Comparison of ENCODE assay signal across 13 cellular contexts in genomic region chr16:11225677-11226549, GRCh38. TPM values are rescaled to one million over a fixed set of nuclear protein-coding genes. Genes with fewer than 3 reads are reported as not detected.
A peak's percentile ranks its signal among the peaks of the same experiment; 100 is the strongest.
DNase-seq lines count a peak whose midpoint lies in the region; ATAC-seq and TF ChIP-seq lines count a peak whose summit lies in the region.
"Had no signal": no experiment of that assay in that cellular context is flagged by ENCODE, and none has a peak within 500 bp of the region (broad histone marks: within the 10 kb centered on the region; RNA-seq: fewer than 3 reads in every experiment).

No MANE protein-coding gene starts in this region.

- peaks cover 62% of the 10 kb centered on the region for H3K4me1 Mint-ChIP-seq in activated T-cell treated with anti-CD3 and anti-CD28 coated beads, Interleukin-2, amount 50 U/mL, for 4 hours (ENCODE audit: low read depth)
- peaks cover 47% of the 10 kb centered on the region for H3K4me1 Mint-ChIP-seq in stimulated activated memory B cell treated with anti-CD40 and anti-IgM and Interleukin-4, amounts not matched to agents 10 μg/mL and 1 μg/mL and 100 μg/mL, for 72 hours

- H3K79me1 ChIP-seq in IMR-90 (ENCODE audit: low read depth in 1 of 2, low read length in 2 of 2) = no peaks in the 10 kb centered on the region

- CTCF ChIA-PET in IMR-90 (lab: Yijun Ruan, JAX) = no interaction called here

- ATAC-seq in activated T-cell treated with anti-CD3 and anti-CD28 coated beads, Interleukin-2, amount 50 U/mL, for 4 hours = no peak
- ATAC-seq in IMR-90 (ENCODE audit: low read depth) (no peak), HG02970 (IDR thresholded peaks at IDR 0.05; ENCODE audit: low FRiP score, unreplicated experiment) (no peak)
- ATAC-seq in stimulated activated memory B cell treated with anti-CD40 and anti-IgM and Interleukin-4, amounts not matched to agents 10 μg/mL and 1 μg/mL and 100 μg/mL, for 72 hours = no peak

- no peak overlapping the region for H2BK15ac ChIP-seq in IMR-90 (ENCODE audit: low read depth, low read length)

- H3K36me3 Mint-ChIP-seq in activated T-cell treated with anti-CD3 and anti-CD28 coated beads, Interleukin-2, amount 50 U/mL, for 4 hours (ENCODE audit: insufficient read depth) = no peaks in the 10 kb centered on the region
- no peaks in the 10 kb centered on the region for H3K36me3 Mint-ChIP-seq in stimulated activated memory B cell treated with anti-CD40 and anti-IgM and Interleukin-4, amounts not matched to agents 10 μg/mL and 1 μg/mL and 100 μg/mL, for 72 hours

- no peaks in the 10 kb centered on the region for H3K9me3 Mint-ChIP-seq in activated T-cell treated with anti-CD3 and anti-CD28 coated beads, Interleukin-2, amount 50 U/mL, for 4 hours
- H3K9me3 Mint-ChIP-seq in stimulated activated memory B cell treated with anti-CD40 and anti-IgM and Interleukin-4, amounts not matched to agents 10 μg/mL and 1 μg/mL and 100 μg/mL, for 72 hours = no peaks in the 10 kb centered on the region

- BruUV-seq in IMR-90 (replicated peaks; lab: Mats Ljungman, UMichigan) = no TSS peak

- H4K20me1 ChIP-seq in IMR-90 (ENCODE audit: insufficient read depth, low read length) = no peaks in the 10 kb centered on the region

- DNase-seq in activated T-cell treated with anti-CD3 and anti-CD28 coated beads, Interleukin-2, amount 50 U/mL, for 4 hours = no peak
- DNase-seq in activated T-cell treated with anti-CD3 and anti-CD28 coated beads for 4 hours (no peak), IMR-90 (no peak), adipocyte (ENCODE audit: low read depth) (no peak), retina (no peak), caudate nucleus (lab: John Stamatoyannopoulos, UW) (no peak)
- DNase-seq: SHP77 had no signal

- H3K4me1 ChIP-seq in IMR-90 (ENCODE audit: control insufficient read depth, insufficient read depth, low read length) (0 out of 2 replicates have a peak, but pooled peaks cover 2% of the 10 kb centered on the region), adipocyte (ENCODE audit: control insufficient read depth, insufficient read depth, low read length) (no peaks in the 10 kb centered on the region)

- H3K9me1 ChIP-seq in IMR-90 (ENCODE audit: insufficient read depth, low read length) = no peaks in the 10 kb centered on the region

- H2AK5ac ChIP-seq in IMR-90 (ENCODE audit: low read depth, low read length) = peak overlapping the region; percentile 39; the same call in 1 of the 2 replicates

- intact Hi-C loops in IMR-90 (cut with micrococcal nuclease) = no loop called here

- TF ChIP-seq CTCF in IMR-90 (conservative IDR thresholded peaks at IDR 0.05; ENCODE audit: low read depth, low read length) = no peak

- H3K9ac ChIP-seq in IMR-90 (ENCODE audit: low read depth, low read length) (no peak overlapping the region), adipocyte (ENCODE audit: low read length) (peak overlapping the region; percentile 45)

- H3K4me3 ChIP-seq in IMR-90 (ENCODE audit: insufficient read depth, low read depth, low read length) (no peak overlapping the region), adipocyte (ENCODE audit: low read length) (no peak overlapping the region)

- H3K56ac ChIP-seq in IMR-90 (ENCODE audit: extremely low read depth, insufficient read depth, low read length) = no peak overlapping the region

- H3K4me3 Mint-ChIP-seq in activated T-cell treated with anti-CD3 and anti-CD28 coated beads, Interleukin-2, amount 50 U/mL, for 4 hours = peak overlapping the region; percentile 59
- H3K4me3 Mint-ChIP-seq in stimulated activated memory B cell treated with anti-CD40 and anti-IgM and Interleukin-4, amounts not matched to agents 10 μg/mL and 1 μg/mL and 100 μg/mL, for 72 hours = peak overlapping the region; percentile 57

- H3K27me3 Mint-ChIP-seq in activated T-cell treated with anti-CD3 and anti-CD28 coated beads, Interleukin-2, amount 50 U/mL, for 4 hours (ENCODE audit: low read depth) = no peaks in the 10 kb centered on the region
- H3K27me3 Mint-ChIP-seq in stimulated activated memory B cell treated with anti-CD40 and anti-IgM and Interleukin-4, amounts not matched to agents 10 μg/mL and 1 μg/mL and 100 μg/mL, for 72 hours = no peaks in the 10 kb centered on the region

- H3K14ac ChIP-seq in IMR-90 (replicated peaks; ENCODE audit: low read depth, low read length) = no peak overlapping the region; the same call in 1 of the 2 replicates

- no peak overlapping the region for H2BK5ac ChIP-seq in IMR-90 (ENCODE audit: low read depth, low read length, poor library complexity, severe bottlenecking)

- H2AK9ac ChIP-seq in IMR-90 (replicated peaks; ENCODE audit: low read depth, low read length, poor library complexity) = peak overlapping the region; percentile 55

- no peaks in the 10 kb centered on the region for H3K36me3 ChIP-seq in IMR-90 (ENCODE audit: control insufficient read depth, insufficient read depth, low read length)
- no peaks in the 10 kb centered on the region for H3K36me3 ChIP-seq in adipocyte (ENCODE audit: control insufficient read depth, insufficient read depth, low read length, severe bottlenecking)

- H3K27me3 ChIP-seq in IMR-90 (ENCODE audit: control insufficient read depth, insufficient read depth, low read length) = no peaks in the 10 kb centered on the region; the same call in 1 of the 2 replicates
- H3K27me3 ChIP-seq in adipocyte (replicated peaks; ENCODE audit: control insufficient read depth, insufficient read depth, low read length) = no peaks in the 10 kb centered on the region

- TF ChIP-seq RAD21 in IMR-90 (IDR thresholded peaks at IDR 0.05; ENCODE audit: low read length) = no peak

- H2AFZ ChIP-seq in IMR-90 (replicated peaks; ENCODE audit: low read length, poor library complexity) = peak overlapping the region; percentile 81

- no peak overlapping the region; the same call in 1 of the 2 replicates for H3K4ac ChIP-seq in IMR-90 (ENCODE audit: low read depth, low read length)

- peak overlapping the region; percentile 94 for H3K27ac Mint-ChIP-seq in stimulated activated memory B cell treated with anti-CD40 and anti-IgM and Interleukin-4, amounts not matched to agents 10 μg/mL and 1 μg/mL and 100 μg/mL, for 72 hours

- no peak for TF ChIP-seq POLR2A in IMR-90 (IDR thresholded peaks at IDR 0.05; ENCODE audit: low read depth, low read length)

- no peaks in the 10 kb centered on the region for H3K9me3 ChIP-seq in IMR-90 (ENCODE audit: control insufficient read depth, insufficient read depth, low read length)
- no peaks in the 10 kb centered on the region for H3K9me3 ChIP-seq in adipocyte (ENCODE audit: control insufficient read depth, low read length)

- POLR2A ChIA-PET in IMR-90 (lab: Charles Lee; ENCODE audit: unreplicated experiment) = no interaction called here

- H4K5ac ChIP-seq in IMR-90 (ENCODE audit: low read depth, low read length) = 0 out of 2 replicates have a peak overlapping the region, but pooled peaks have one; percentile 4

- dilution Hi-C loops in IMR-90 (cut with HindIII; ENCODE audit: low sequenced_read_pairs, unreplicated experiment) = no loop called here

- H3K23ac ChIP-seq in IMR-90 (ENCODE audit: low read depth, low read length) = no peak overlapping the region

- 100% methylated on average over 2 of the region's 18 CpGs; no CpG with 5 or more reads in 1 of the 2 experiments for WGBS in IMR-90 (ENCODE audit: extremely low coverage in 2 of 2, insufficient read length in 1 of 2), 2 experiments

- H2BK120ac ChIP-seq in IMR-90 (ENCODE audit: low read depth, low read length) = no peak overlapping the region

- H3K4me2 ChIP-seq in IMR-90 (ENCODE audit: low read depth, low read length) = 0 out of 2 replicates have a peak overlapping the region, but pooled peaks have one; percentile 36

- in situ Hi-C loops in IMR-90 (cut with MboI; ENCODE audit: low sequenced_read_pairs) = no loop called here

- H3K18ac ChIP-seq in IMR-90 (ENCODE audit: low read depth, low read length) = no peak overlapping the region; the same call in 1 of the 2 replicates

- no peak overlapping the region for H4K91ac ChIP-seq in IMR-90 (ENCODE audit: insufficient read depth, low read depth, low read length)

- H2BK20ac ChIP-seq in IMR-90 (ENCODE audit: low read depth, low read length) = no peak overlapping the region

- H3K27ac ChIP-seq in IMR-90 (ENCODE audit: insufficient read depth, low read length) (no peak overlapping the region), caudate nucleus (ENCODE audit: low read depth, low read length) (no peak overlapping the region)

- H4K8ac ChIP-seq in IMR-90 (ENCODE audit: low read depth in 2 of 2, low read length in 2 of 2) = no peak overlapping the region

TF ChIP-seq in IMR-90, 13 proteins besides CTCF, POLR2A, EP300 and RAD21 (continues in another document):
- TF ChIP-seq MXI1 (IDR thresholded peaks at IDR 0.05; ENCODE audit: borderline replicate concordance, low read depth, low read length) (no peak), BHLHE40 (IDR thresholded peaks at IDR 0.05; ENCODE audit: low read depth, low read length) (no peak)

RNA-seq across cellular contexts. Expression of gene SOCS1, which starts 30.1 kb away (rescaled TPM):
- total RNA-seq in activated T-cell treated with anti-CD3 and anti-CD28 coated beads, Interleukin-2, amount 50 U/mL, for 4 hours = 100 to 1,000 TPM; 112 to 148 (median 114) TPM
- 2.0 and 2.2 TPM in 2 replicates for total RNA-seq in IMR-90 (2012; rRNA removed)
- polyA plus RNA-seq in IMR-90 (2012; rRNA removed) = 19.9 and 22.0 TPM in 2 replicates
- 42.9 and 94.9 TPM in 2 replicates for polyA plus RNA-seq in IMR-90 (2012; cell fraction: cytosol; rRNA removed)
- polyA plus RNA-seq in IMR-90 (2012; cell fraction: nucleus; rRNA removed; ENCODE audit: low replicate concordance) = 109 and 179 TPM in 2 replicates

RNA-seq across cellular contexts. Expression of gene TNP2, which starts 43.2 kb away (rescaled TPM):
- total RNA-seq in activated T-cell treated with anti-CD3 and anti-CD28 coated beads, Interleukin-2, amount 50 U/mL, for 4 hours = not detected
- not detected in 2 replicates for total RNA-seq in IMR-90 (2012; rRNA removed)
- polyA plus RNA-seq in IMR-90 (2012; rRNA removed) = not detected in 2 replicates
- not detected in 2 replicates for polyA plus RNA-seq in IMR-90 (2012; cell fraction: cytosol; rRNA removed)
- polyA plus RNA-seq in IMR-90 (2012; cell fraction: nucleus; rRNA removed; ENCODE audit: low replicate concordance) = not detected in 2 replicates
- total RNA-seq: astrocyte, M059J, skeletal muscle tissue had no signal
- polyA plus RNA-seq: AG04450 had no signal

RNA-seq across cellular contexts. Expression of gene PRM3, which starts 47.5 kb away (rescaled TPM):
- not detected for total RNA-seq in activated T-cell treated with anti-CD3 and anti-CD28 coated beads, Interleukin-2, amount 50 U/mL, for 4 hours
- total RNA-seq in IMR-90 (2012; rRNA removed) = not detected in 2 replicates
- not detected in 2 replicates for polyA plus RNA-seq in IMR-90 (2012; rRNA removed)
- polyA plus RNA-seq in IMR-90 (2012; cell fraction: cytosol; rRNA removed) = not detected in 2 replicates
- polyA plus RNA-seq in IMR-90 (2012; cell fraction: nucleus; rRNA removed; ENCODE audit: low replicate concordance) = not detected in 2 replicates
- total RNA-seq: astrocyte, M059J, skeletal muscle tissue had no signal
- polyA plus RNA-seq: AG04450 had no signal

RNA-seq across cellular contexts. Expression of gene PRM2, which starts 50.4 kb away (rescaled TPM):
- not detected for total RNA-seq in activated T-cell treated with anti-CD3 and anti-CD28 coated beads, Interleukin-2, amount 50 U/mL, for 4 hours
- total RNA-seq in IMR-90 (2012; rRNA removed) = not detected in 2 replicates
- polyA plus RNA-seq in IMR-90 (2012; rRNA removed) = not detected in 2 replicates
- not detected in 2 replicates for polyA plus RNA-seq in IMR-90 (2012; cell fraction: cytosol; rRNA removed)
- polyA plus RNA-seq in IMR-90 (2012; cell fraction: nucleus; rRNA removed; ENCODE audit: low replicate concordance) = not detected in 2 replicates
- total RNA-seq: astrocyte, M059J, skeletal muscle tissue had no signal
- polyA plus RNA-seq: AG04450 had no signal

RNA-seq across cellular contexts. Expression of gene PRM1, which starts 55.2 kb away (rescaled TPM):
- not detected for total RNA-seq in activated T-cell treated with anti-CD3 and anti-CD28 coated beads, Interleukin-2, amount 50 U/mL, for 4 hours
- not detected in 2 replicates for total RNA-seq in IMR-90 (2012; rRNA removed)
- not detected in 2 replicates for polyA plus RNA-seq in IMR-90 (2012; rRNA removed)
- not detected in 2 replicates for polyA plus RNA-seq in IMR-90 (2012; cell fraction: cytosol; rRNA removed)
- polyA plus RNA-seq in IMR-90 (2012; cell fraction: nucleus; rRNA removed; ENCODE audit: low replicate concordance) = not detected in 2 replicates
- total RNA-seq: astrocyte, M059J, skeletal muscle tissue had no signal
- polyA plus RNA-seq: AG04450 had no signal

Comparison
In these comparisons a context has a peak if more than half of its experiments do, and no peak if none do; other contexts are left out.
1. RNA of gene SOCS1, which starts 30.1 kb away (total RNA-seq): 112 to 148 TPM in activated T-cell treated with anti-CD3 and anti-CD28 coated beads, Interleukin-2, amount 50 U/mL, for 4 hours; 2.0 to 2.2 TPM in IMR-90; every median in the first group is over 10 times any median in the second.